26 cellular contexts compared by ENCODE assay signal in the genomic region with DNA sequence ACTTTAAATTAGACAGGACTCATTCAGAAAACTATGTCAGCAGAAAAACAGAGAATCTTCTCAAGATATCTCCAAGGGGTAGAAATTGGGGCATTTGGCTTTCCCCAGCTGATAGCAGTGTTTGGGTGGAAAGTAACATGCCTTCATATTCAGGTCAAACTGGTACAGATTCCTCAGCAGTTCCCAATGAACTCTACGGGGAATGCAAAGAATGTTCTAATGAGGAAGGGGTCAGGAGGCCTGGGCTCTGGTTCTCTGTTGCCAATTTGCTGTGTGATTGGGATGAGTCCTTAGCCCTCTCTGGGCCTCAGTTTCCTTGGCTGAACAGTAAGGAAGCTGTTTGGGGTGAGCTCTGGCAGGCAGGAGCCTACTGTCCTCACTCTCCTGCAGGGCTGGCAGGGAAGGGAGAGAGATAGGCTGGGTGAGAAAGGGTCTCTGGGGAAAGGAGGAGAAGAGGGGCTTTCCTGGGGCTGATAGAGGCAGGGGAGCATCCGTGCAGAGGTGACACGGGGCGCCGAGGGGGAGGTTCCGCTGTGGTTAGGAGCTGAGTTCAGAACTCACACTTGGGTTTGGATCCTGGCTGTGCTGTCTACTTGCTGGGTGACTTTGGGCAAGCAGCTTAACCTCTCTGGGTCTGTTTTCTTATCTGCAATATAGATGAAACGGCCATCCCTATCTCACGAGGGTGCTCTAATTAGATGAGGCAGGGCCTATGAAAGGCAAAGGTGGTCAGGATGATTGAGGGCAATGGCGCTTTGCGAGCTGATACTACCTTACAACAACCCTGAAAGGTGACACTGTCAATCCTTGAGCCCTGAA. TPM values are rescaled to one million over a fixed set of nuclear protein-coding genes. Genes with fewer than 3 reads are reported as not detected.
DNase-seq lines count a peak whose midpoint lies in the region; ATAC-seq and TF ChIP-seq lines count a peak whose summit lies in the region.
"Had no signal": no experiment of that assay in that cellular context is flagged by ENCODE, and none has a peak within 500 bp of the region (broad histone marks: within the 10 kb centered on the region; RNA-seq: fewer than 3 reads in every experiment).

No MANE protein-coding gene starts in this region.

- H3K4me2 ChIP-seq in neuronal stem cell (ENCODE audit: insufficient read depth, low read length, poor library complexity, severe bottlenecking) (no peak overlapping the region), Karpas-422 (ENCODE audit: low read depth, low read length, poor library complexity, severe bottlenecking) (no peak overlapping the region)
- H3K4me2 ChIP-seq: A549, KMS-11, PC-9 had no signal

- DNase-seq in stimulated activated naive CD8-positive, alpha-beta T cell treated with anti-CD3 and anti-CD28 coated beads, Interleukin-15, Interleukin-2, amounts not matched to agents 100 U/mL and 50 U/mL, for 24 hours = no peak
- DNase-seq in neuronal stem cell (ENCODE audit: low spot score) (no peak), type B pancreatic cell (ENCODE audit: extremely low spot score, unreplicated experiment) (no peak), cortex of kidney (lab: John Stamatoyannopoulos, UW) (no peak), Karpas-422 (no peak)
- DNase-seq: activated CD4-positive, alpha-beta T cell treated with anti-CD3 and anti-CD28 coated beads for 36 hours; activated T-cell treated with anti-CD3 and anti-CD28 coated beads for 4 hours; AML-193; CD8-positive, alpha-beta T cell; effector memory CD8-positive, alpha-beta T cell; foreskin keratinocyte; H9; heart left ventricle; NCI-H1436 treated with DMSO at 0.1 percent for 48 hours; NCI-H510A treated with DMSO at 0.1 percent for 48 hours; SHP77; stimulated activated naive CD8-positive, alpha-beta T cell treated with anti-CD3 and anti-CD28 coated beads, Interleukin-15, amount 100 ng/mL, for 72 hours had no signal

- H3K9me3 ChIP-seq in neuronal stem cell (replicated peaks in 1 of 2; ENCODE audit: control insufficient read depth in 2 of 2, insufficient read depth in 1 of 2, low read depth in 1 of 2, low read length in 2 of 2) = no peaks in the 10 kb centered on the region
- no peaks in the 10 kb centered on the region for H3K9me3 ChIP-seq in Karpas-422 (ENCODE audit: low read length)
- H3K9me3 ChIP-seq: esophagus muscularis mucosa, upper lobe of left lung had no signal

- no peak overlapping the region for H2AK5ac ChIP-seq in neuronal stem cell (ENCODE audit: low read depth, low read length)

- H3K4me3 Mint-ChIP-seq in stimulated activated naive CD8-positive, alpha-beta T cell treated with anti-CD3 and anti-CD28 coated beads, Interleukin-15, Interleukin-2, amounts not matched to agents 100 ng/mL and 50 ng/mL, for 24 hours = no peak overlapping the region
- H3K4me3 Mint-ChIP-seq in type B pancreatic cell = peak overlapping the region; percentile 59
- H3K4me3 Mint-ChIP-seq: activated CD4-positive, alpha-beta T cell treated with anti-CD3 and anti-CD28 coated beads for 36 hours; CD8-positive, alpha-beta T cell; effector memory CD8-positive, alpha-beta T cell; H9; stimulated activated naive CD8-positive, alpha-beta T cell treated with anti-CD3 and anti-CD28 coated beads, Interleukin-15, amount 100 ng/mL, for 72 hours had no signal

- ATAC-seq in stimulated activated naive CD8-positive, alpha-beta T cell treated with anti-CD3 and anti-CD28 coated beads, Interleukin-15, Interleukin-2, amounts not matched to agents 100 U/mL and 50 U/mL, for 24 hours = no peak
- no peak for ATAC-seq in GM19452 (IDR thresholded peaks at IDR 0.05; ENCODE audit: unreplicated experiment)
- ATAC-seq: A549; activated CD4-positive, alpha-beta T cell treated with anti-CD3 and anti-CD28 coated beads for 36 hours; CD8-positive, alpha-beta T cell; effector memory CD8-positive, alpha-beta T cell; foreskin keratinocyte; heart left ventricle; stimulated activated naive CD8-positive, alpha-beta T cell treated with anti-CD3 and anti-CD28 coated beads, Interleukin-15, amount 100 ng/mL, for 72 hours had no signal

- H4K20me1 ChIP-seq in Karpas-422 (ENCODE audit: insufficient read depth, low read depth, low read length) = no peaks in the 10 kb centered on the region

- H2BK5ac ChIP-seq in neuronal stem cell (ENCODE audit: low read length) = no peak overlapping the region

- H3K4ac ChIP-seq in neuronal stem cell (ENCODE audit: low read length) = no peak overlapping the region

- H3K9me3 Mint-ChIP-seq in stimulated activated naive CD8-positive, alpha-beta T cell treated with anti-CD3 and anti-CD28 coated beads, Interleukin-15, Interleukin-2, amounts not matched to agents 100 ng/mL and 50 ng/mL, for 24 hours = no peaks in the 10 kb centered on the region
- H3K9me3 Mint-ChIP-seq in type B pancreatic cell = peaks cover 9% of the 10 kb centered on the region
- H3K9me3 Mint-ChIP-seq: CD8-positive, alpha-beta T cell; effector memory CD8-positive, alpha-beta T cell; H9; stimulated activated naive CD8-positive, alpha-beta T cell treated with anti-CD3 and anti-CD28 coated beads, Interleukin-15, amount 100 ng/mL, for 72 hours had no signal

- no peaks in the 10 kb centered on the region for H3K27me3 Mint-ChIP-seq in stimulated activated naive CD8-positive, alpha-beta T cell treated with anti-CD3 and anti-CD28 coated beads, Interleukin-15, Interleukin-2, amounts not matched to agents 100 ng/mL and 50 ng/mL, for 24 hours
- H3K27me3 Mint-ChIP-seq in type B pancreatic cell = no peaks in the 10 kb centered on the region
- H3K27me3 Mint-ChIP-seq: activated CD4-positive, alpha-beta T cell treated with anti-CD3 and anti-CD28 coated beads for 36 hours; stimulated activated naive CD8-positive, alpha-beta T cell treated with anti-CD3 and anti-CD28 coated beads, Interleukin-15, amount 100 ng/mL, for 72 hours had no signal

- H3K4me1 Mint-ChIP-seq in stimulated activated naive CD8-positive, alpha-beta T cell treated with anti-CD3 and anti-CD28 coated beads, Interleukin-15, Interleukin-2, amounts not matched to agents 100 ng/mL and 50 ng/mL, for 24 hours (ENCODE audit: low read depth) = peaks cover under 1% of the 10 kb centered on the region
- peaks cover 24% of the 10 kb centered on the region for H3K4me1 Mint-ChIP-seq in type B pancreatic cell (ENCODE audit: unreplicated experiment)

- no peak for TF ChIP-seq CTCF in type B pancreatic cell (conservative IDR thresholded peaks at IDR 0.05)

- no peaks in the 10 kb centered on the region for H3K9me2 ChIP-seq in Karpas-422 (replicated peaks; ENCODE audit: insufficient read depth, low read length)

- peak overlapping the region; percentile 29 for H3K18ac ChIP-seq in neuronal stem cell (ENCODE audit: low read length)

- no peak overlapping the region for H3K14ac ChIP-seq in neuronal stem cell (ENCODE audit: low read length)

- peaks cover 15 to 19% of the 10 kb centered on the region in 2 donors for H3K4me1 ChIP-seq in neuronal stem cell (ENCODE audit: control insufficient read depth in 2 of 2, insufficient read depth in 1 of 2, low read depth in 1 of 2, low read length in 2 of 2)
- H3K4me1 ChIP-seq in Karpas-422 (ENCODE audit: low read length) = no peaks in the 10 kb centered on the region

- H3K36me3 Mint-ChIP-seq in stimulated activated naive CD8-positive, alpha-beta T cell treated with anti-CD3 and anti-CD28 coated beads, Interleukin-15, Interleukin-2, amounts not matched to agents 100 ng/mL and 50 ng/mL, for 24 hours (ENCODE audit: low read depth) = no peaks in the 10 kb centered on the region
- no peaks in the 10 kb centered on the region for H3K36me3 Mint-ChIP-seq in type B pancreatic cell
- H3K36me3 Mint-ChIP-seq: CD8-positive, alpha-beta T cell had no signal

- no peak overlapping the region for H3K9ac ChIP-seq in neuronal stem cell (ENCODE audit: low read depth, low read length, poor library complexity)
- H3K9ac ChIP-seq in Karpas-422 (ENCODE audit: low read length) = no peak overlapping the region
- H3K9ac ChIP-seq: KMS-11 had no signal

- no peaks in the 10 kb centered on the region for H3K79me2 ChIP-seq in Karpas-422 (ENCODE audit: low read length)

- H2BK12ac ChIP-seq in neuronal stem cell (ENCODE audit: low read length) = no peak overlapping the region

- no peak overlapping the region for H4K8ac ChIP-seq in neuronal stem cell (ENCODE audit: low read depth, low read length)

- H2BK120ac ChIP-seq in neuronal stem cell (ENCODE audit: low read depth, low read length) = no peak overlapping the region

- H2AFZ ChIP-seq in neuronal stem cell (ENCODE audit: low read length) (no peak overlapping the region), Karpas-422 (ENCODE audit: low read length) (no peak overlapping the region)
- H2AFZ ChIP-seq: PC-9 had no signal

- H3K27ac Mint-ChIP-seq in stimulated activated naive CD8-positive, alpha-beta T cell treated with anti-CD3 and anti-CD28 coated beads, Interleukin-15, Interleukin-2, amounts not matched to agents 100 ng/mL and 50 ng/mL, for 24 hours = peak overlapping the region; percentile 4
- peak overlapping the region; percentile 55 for H3K27ac Mint-ChIP-seq in type B pancreatic cell
- H3K27ac Mint-ChIP-seq: activated CD4-positive, alpha-beta T cell treated with anti-CD3 and anti-CD28 coated beads for 36 hours; CD8-positive, alpha-beta T cell had no signal

- peak overlapping the region; percentile 89 for H3K27ac ChIP-seq in cingulate gyrus (ENCODE audit: low read depth, low read length)
- H3K27ac ChIP-seq in neuronal stem cell (replicated peaks; ENCODE audit: low read length) = no peak overlapping the region
- H3K27ac ChIP-seq in Karpas-422 (ENCODE audit: low read length) = no peak overlapping the region
- H3K27ac ChIP-seq: A549, esophagus muscularis mucosa, foreskin keratinocyte, heart left ventricle, KMS-11, PC-9 had no signal

- no peak overlapping the region for H4K91ac ChIP-seq in neuronal stem cell (ENCODE audit: low read depth, low read length, poor library complexity)

- H3K79me1 ChIP-seq in neuronal stem cell (ENCODE audit: low read depth, low read length) = no peaks in the 10 kb centered on the region

- no CpG with 5 or more reads among the region's 10 CpGs for WGBS in neuronal stem cell (ENCODE audit: extremely low coverage in 2 of 2, insufficient read length in 2 of 2, insufficient replicate concordance in 1 of 2), 2 donors

- H2BK15ac ChIP-seq in neuronal stem cell (ENCODE audit: low read length) = no peak overlapping the region

- H3K4me3 ChIP-seq in neuronal stem cell (ENCODE audit: low read length in 2 of 2) (no peak overlapping the region), Karpas-422 (ENCODE audit: low read length) (no peak overlapping the region)
- H3K4me3 ChIP-seq: A549, esophagus muscularis mucosa, heart left ventricle, lung, PC-9, upper lobe of left lung had no signal

- H3K23ac ChIP-seq in neuronal stem cell (ENCODE audit: low read depth, low read length, poor library complexity) = no peak overlapping the region

- H3K27me3 ChIP-seq in neuronal stem cell (ENCODE audit: control insufficient read depth in 3 of 3, insufficient read depth in 3 of 3, low read depth in 1 of 3, low read length in 3 of 3) (no peaks in the 10 kb centered on the region), Karpas-422 (ENCODE audit: low read length) (no peaks in the 10 kb centered on the region)
- H3K27me3 ChIP-seq: esophagus muscularis mucosa, foreskin keratinocyte, heart left ventricle, upper lobe of left lung had no signal

- H3K36me3 ChIP-seq in neuronal stem cell (replicated peaks in 1 of 2; ENCODE audit: control insufficient read depth in 2 of 2, insufficient read depth in 2 of 2, low read length in 2 of 2) (no peaks in the 10 kb centered on the region), Karpas-422 (ENCODE audit: insufficient read depth, low read length) (no peaks in the 10 kb centered on the region)
- H3K36me3 ChIP-seq: esophagus muscularis mucosa, heart left ventricle, upper lobe of left lung had no signal

RNA-seq across cellular contexts. Expression of gene SPOCK2, which starts 45.1 kb away (rescaled TPM):
- polyA plus RNA-seq in neuronal stem cell (2013, experiment 1 of 2) = 1.0 TPM
- polyA plus RNA-seq in neuronal stem cell (2013, experiment 2 of 2) = 1.0 TPM
- 13.8 TPM in 2 replicates for total RNA-seq in type B pancreatic cell (ENCODE audit: low replicate concordance)
- 4.4 TPM in 1 of 2 replicates, not detected in the other for total RNA-seq in Karpas-422 (2014; rRNA removed; shearing (Covaris generic); ENCODE audit: low replicate concordance)
